In the genomic region with DNA sequence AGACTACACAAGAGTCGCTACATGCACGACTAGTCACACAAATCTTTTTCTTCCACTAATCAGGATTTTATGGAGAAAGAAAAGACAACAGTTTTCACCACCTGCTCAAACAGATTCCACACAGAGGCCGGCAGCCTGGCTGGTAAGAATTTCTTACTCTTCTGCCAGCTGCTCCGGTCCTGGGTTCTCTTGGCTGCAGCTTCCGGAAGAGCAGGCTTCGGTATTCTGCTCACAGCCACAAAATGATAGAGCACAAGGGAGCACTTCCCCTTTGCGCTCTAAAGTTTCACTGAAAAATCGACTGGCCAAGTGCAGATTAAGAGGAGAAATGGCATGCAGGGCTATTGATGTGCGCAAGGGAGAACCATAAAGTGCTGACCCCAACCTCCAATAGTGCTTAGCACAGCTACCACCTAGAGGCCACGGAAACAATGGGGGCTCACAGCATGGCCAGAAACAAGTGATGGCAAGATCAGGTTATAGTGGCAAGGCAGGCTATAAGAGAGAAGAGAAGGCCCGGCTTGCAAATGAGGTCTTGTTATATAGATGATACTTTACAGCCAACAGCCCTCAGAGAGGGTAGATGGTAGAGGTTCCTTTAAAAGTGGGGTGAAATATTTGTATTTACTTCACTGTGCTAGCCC, we compare ENCODE assay signal across 8 cellular contexts.
DNase-seq lines count a peak whose midpoint lies in the region; ATAC-seq and FAIRE-seq lines count a peak whose summit lies in the region.
"Not testable (repeated sequence)": the region's sequence is repeated elsewhere in the genome, so short reads cannot be mapped to it uniquely, and the experiment has no call there.

No MANE protein-coding gene starts in this region.

- not testable (repeated sequence) for H3K4me1 ChIP-seq in neuronal stem cell (ENCODE audit: control insufficient read depth in 2 of 2, insufficient read depth in 1 of 2, low read depth in 1 of 2, low read length in 2 of 2)

- peak; percentile 86 for ATAC-seq in HG02610 (IDR thresholded peaks at IDR 0.05; ENCODE audit: unreplicated experiment)
- ATAC-seq in HG03432 (IDR thresholded peaks at IDR 0.05; ENCODE audit: unreplicated experiment), result peak; percentile 95

- H3K14ac ChIP-seq in neuronal stem cell (ENCODE audit: low read length), result not testable (repeated sequence)

- H3K9me3 ChIP-seq in neuronal stem cell (replicated peaks in 1 of 2; ENCODE audit: control insufficient read depth in 2 of 2, insufficient read depth in 1 of 2, low read depth in 1 of 2, low read length in 2 of 2), result not testable (repeated sequence)

- H3K79me1 ChIP-seq in neuronal stem cell (ENCODE audit: low read depth, low read length), result not testable (repeated sequence)

- POLR2A ChIA-PET in activated CD4-positive, alpha-beta T cell treated with anti-CD3 and anti-CD28 coated beads, Interleukin-2, amount 10 ng/mL, durations not matched to agents 7 days and 5 days (lab: Charles Lee), result not testable (repeated sequence)

- H2BK120ac ChIP-seq in neuronal stem cell (ENCODE audit: low read depth, low read length), result not testable (repeated sequence)

- H3K4me3 Mint-ChIP-seq in activated CD4-positive, alpha-beta T cell treated with anti-CD3 and anti-CD28 coated beads, Interleukin-2, amount 10 ng/mL, durations not matched to agents 7 days and 5 days, result peak overlapping the region; percentile 50

- DNase-seq in DMS53 treated with DMSO at 0.1 percent for 48 hours (lab: John Stamatoyannopoulos, UW; ENCODE audit: unreplicated experiment) (peak; percentile 50), GM19239 (ENCODE audit: insufficient read length, low spot score) (peak; percentile 33), NCI-H510A (lab: John Stamatoyannopoulos, UW) (peak; percentile 3), globus pallidus (ENCODE audit: low spot score) (peak; percentile 38)
- peak; percentile 13 for DNase-seq in activated CD4-positive, alpha-beta T cell treated with anti-CD3 and anti-CD28 coated beads, Interleukin-2, amount 10 ng/mL, durations not matched to agents 7 days and 5 days
- not testable (repeated sequence) for DNase-seq in neuronal stem cell (ENCODE audit: low spot score)

- H2BK5ac ChIP-seq in neuronal stem cell (ENCODE audit: low read length), result not testable (repeated sequence)

- H3K36me3 ChIP-seq in neuronal stem cell (replicated peaks in 1 of 2; ENCODE audit: control insufficient read depth in 2 of 2, insufficient read depth in 2 of 2, low read length in 2 of 2), result not testable (repeated sequence)

- H3K27ac ChIP-seq in neuronal stem cell (replicated peaks; ENCODE audit: low read length), result not testable (repeated sequence)

- H3K27me3 Mint-ChIP-seq in activated CD4-positive, alpha-beta T cell treated with anti-CD3 and anti-CD28 coated beads, Interleukin-2, amount 10 ng/mL, durations not matched to agents 7 days and 5 days, result not testable (repeated sequence)

- not testable (repeated sequence) for H3K4me2 ChIP-seq in neuronal stem cell (ENCODE audit: insufficient read depth, low read length, poor library complexity, severe bottlenecking)

- H2BK15ac ChIP-seq in neuronal stem cell (ENCODE audit: low read length), result not testable (repeated sequence)

- not testable (repeated sequence) for H3K9me3 Mint-ChIP-seq in activated CD4-positive, alpha-beta T cell treated with anti-CD3 and anti-CD28 coated beads, Interleukin-2, amount 10 ng/mL, durations not matched to agents 7 days and 5 days

- WGBS in neuronal stem cell (ENCODE audit: extremely low coverage in 2 of 2, insufficient read length in 2 of 2, insufficient replicate concordance in 1 of 2), 2 donors, result no CpG with 5 or more reads among the region's 11 CpGs

- not testable (repeated sequence) for H3K23ac ChIP-seq in neuronal stem cell (ENCODE audit: low read depth, low read length, poor library complexity)

- not testable (repeated sequence) for H2AK5ac ChIP-seq in neuronal stem cell (ENCODE audit: low read depth, low read length)

- not testable (repeated sequence) for H3K27me3 ChIP-seq in neuronal stem cell (ENCODE audit: control insufficient read depth in 3 of 3, insufficient read depth in 3 of 3, low read depth in 1 of 3, low read length in 3 of 3)

- H3K9ac ChIP-seq in neuronal stem cell (ENCODE audit: low read depth, low read length, poor library complexity), result not testable (repeated sequence)

- not testable (repeated sequence) for H4K8ac ChIP-seq in neuronal stem cell (ENCODE audit: low read depth, low read length)

- not testable (repeated sequence) for H2BK12ac ChIP-seq in neuronal stem cell (ENCODE audit: low read length)

- peak; percentile 96 for FAIRE-seq in GM19239 (lab: Jason Lieb, UNC)

- not testable (repeated sequence) for H3K18ac ChIP-seq in neuronal stem cell (ENCODE audit: low read length)

- CTCF ChIA-PET in activated CD4-positive, alpha-beta T cell treated with anti-CD3 and anti-CD28 coated beads, Interleukin-2, amount 10 ng/mL, durations not matched to agents 7 days and 5 days (lab: Charles Lee), result not testable (repeated sequence)

- not testable (repeated sequence) for H3K4ac ChIP-seq in neuronal stem cell (ENCODE audit: low read length)

- H3K4me1 Mint-ChIP-seq in activated CD4-positive, alpha-beta T cell treated with anti-CD3 and anti-CD28 coated beads, Interleukin-2, amount 10 ng/mL, durations not matched to agents 7 days and 5 days, result peaks cover 12% of the 10 kb centered on the region

- not testable (repeated sequence) for H4K91ac ChIP-seq in neuronal stem cell (ENCODE audit: low read depth, low read length, poor library complexity)

- H3K27ac Mint-ChIP-seq in activated CD4-positive, alpha-beta T cell treated with anti-CD3 and anti-CD28 coated beads, Interleukin-2, amount 10 ng/mL, durations not matched to agents 7 days and 5 days, result peak overlapping the region; percentile 76

- H3K36me3 Mint-ChIP-seq in activated CD4-positive, alpha-beta T cell treated with anti-CD3 and anti-CD28 coated beads, Interleukin-2, amount 10 ng/mL, durations not matched to agents 7 days and 5 days (ENCODE audit: low read depth), result not testable (repeated sequence)

- peak overlapping the region; percentile 49 for H2AFZ ChIP-seq in neuronal stem cell (ENCODE audit: low read length)

- H3K4me3 ChIP-seq in neuronal stem cell (ENCODE audit: low read length in 2 of 2), result not testable (repeated sequence)
